ENCODE assay signal across 8 cellular contexts in genomic region chr4:141220271-141220654, GRCh38. TPM values are rescaled to one million over a fixed set of nuclear protein-coding genes. Genes with fewer than 3 reads are reported as not detected.
A peak's percentile ranks its signal among the peaks of the same experiment; 100 is the strongest.
DNase-seq lines count a peak whose midpoint lies in the region; ATAC-seq and TF ChIP-seq lines count a peak whose summit lies in the region.

No MANE protein-coding gene starts in this region.

- H3K9me3 ChIP-seq in SJCRH30 (replicated peaks) = no peaks in the 10 kb centered on the region
- no peaks in the 10 kb centered on the region for H3K9me3 ChIP-seq in sigmoid colon

- intact Hi-C loops in sigmoid colon (cut with DNase I) = loop anchor here (5.0 kb wide), 2 partner anchors 63 to 358 kb away; no protein-coding TSS in a partner anchor

- no peaks in the 10 kb centered on the region for H3K36me3 Mint-ChIP-seq in glutamatergic neuron (ENCODE audit: unreplicated experiment)

- H3K4me3 Mint-ChIP-seq in glutamatergic neuron (ENCODE audit: unreplicated experiment) = peak overlapping the region; percentile 97

- no peak for DNase-seq in GM12864 (ENCODE audit: low read depth)
- no peak for DNase-seq in SJCRH30
- DNase-seq in glutamatergic neuron = no peak
- DNase-seq in sigmoid colon = no peak
- DNase-seq in HT-29 (ENCODE audit: low spot score) = no peak
- DNase-seq in AG08396 (ENCODE audit: low spot score) = no peak
- no peak for DNase-seq in NCI-H526 (lab: John Stamatoyannopoulos, UW)

- H3K27me3 ChIP-seq in SJCRH30 = no peaks in the 10 kb centered on the region
- no peaks in the 10 kb centered on the region for H3K27me3 ChIP-seq in sigmoid colon

- TF ChIP-seq POLR2A in sigmoid colon (IDR thresholded peaks at IDR 0.05) = no peak

- H3K27ac Mint-ChIP-seq in glutamatergic neuron (ENCODE audit: unreplicated experiment) = peak overlapping the region; percentile 9

- 95% methylated on average over 7 of the region's 7 CpGs for WGBS in sigmoid colon, 2 donors

- TF ChIP-seq CTCF in GM12864 (IDR thresholded peaks at IDR 0.05; ENCODE audit: low read depth, low read length, missing control alignments) (no peak), glutamatergic neuron (IDR thresholded peaks at IDR 0.05; ENCODE audit: partially characterized antibody, unreplicated experiment) (no peak), sigmoid colon (IDR thresholded peaks at IDR 0.05) (no peak)

- H3K4me1 Mint-ChIP-seq in glutamatergic neuron (ENCODE audit: low read depth, unreplicated experiment) = peaks cover 2% of the 10 kb centered on the region

- peaks cover 5% of the 10 kb centered on the region; the same call in 1 of the 2 replicates for H3K4me1 ChIP-seq in SJCRH30
- peaks cover 0 to 44% (median 21%) of the 10 kb centered on the region in 4 donors for H3K4me1 ChIP-seq in sigmoid colon

- no peaks in the 10 kb centered on the region for H3K27me3 Mint-ChIP-seq in glutamatergic neuron (ENCODE audit: unreplicated experiment)

- H3K36me3 ChIP-seq in SJCRH30 (peaks cover 17% of the 10 kb centered on the region), sigmoid colon (peaks cover 0 to 29% (median 0%) of the 10 kb centered on the region in 4 donors)

- ATAC-seq in HG02571 (IDR thresholded peaks at IDR 0.05; ENCODE audit: unreplicated experiment) = peak; percentile 7

- H3K9me3 Mint-ChIP-seq in glutamatergic neuron (ENCODE audit: unreplicated experiment) = no peaks in the 10 kb centered on the region

- TF ChIP-seq EP300 in sigmoid colon (IDR thresholded peaks at IDR 0.05) = no peak

- H3K4me3 ChIP-seq in GM12864 (ENCODE audit: low read depth, low read length) = peak overlapping the region; percentile 92
- peak overlapping the region; percentile 93 for H3K4me3 ChIP-seq in SJCRH30
- H3K4me3 ChIP-seq in sigmoid colon = peak overlapping the region; percentile 79 to 97 (median 94)

- H3K27ac ChIP-seq in SJCRH30 (peak overlapping the region; percentile 82), sigmoid colon (peak overlapping the region; percentile 96 to 100 (median 98))

RNA-seq across cellular contexts. Expression of gene ZNF330, which starts 0.4 kb away (rescaled TPM):
- 43.4 and 45.8 TPM in 2 replicates for total RNA-seq in SJCRH30 (2014; rRNA removed; shearing (Covaris generic))
- 23.5 TPM for total RNA-seq in glutamatergic neuron (ENCODE audit: unreplicated experiment)
- 10 to 100 TPM; 32.6 to 48.2 (median 35.9) TPM for total RNA-seq in sigmoid colon
- 10 to 100 TPM; 18.5 to 25.0 (median 23.4) TPM for polyA plus RNA-seq in sigmoid colon
- 18.1 and 18.7 TPM in 2 replicates for total RNA-seq in HT-29 (2014; rRNA removed; shearing (Covaris generic))
